ENCODE assay signal across 42 cellular contexts in genomic region chr20:2527762-2528161, GRCh38. TPM values are rescaled to one million over a fixed set of nuclear protein-coding genes. Genes with fewer than 3 reads are reported as not detected.
"Had no signal": no experiment of that assay in that cellular context is flagged by ENCODE, and none has a peak within 500 bp of the region (broad histone marks: within the 10 kb centered on the region; RNA-seq: fewer than 3 reads in every experiment).

No MANE protein-coding gene starts in this region.

- H3K27ac Mint-ChIP-seq: activated naive CD4-positive, alpha-beta T cell treated with anti-CD3 and anti-CD28 coated beads for 36 hours; activated naive CD4-positive, alpha-beta T cell treated with anti-CD3 and anti-CD28 coated beads, Interleukin-2, amount 10 ng/mL, durations not matched to agents 7 days and 5 days; activated naive CD4-positive, alpha-beta T cell treated with anti-CD3 and anti-CD28 coated beads, Interleukin-2, amount 50 U/mL, for 24 hours; activated naive CD4-positive, alpha-beta T cell treated with anti-CD3 and anti-CD28 coated beads, Interleukin-2, amount 50 U/mL, for 72 hours; activated naive CD8-positive, alpha-beta T cell; activated naive CD8-positive, alpha-beta T cell treated with anti-CD3 and anti-CD28 coated beads for 36 hours; activated naive CD8-positive, alpha-beta T cell treated with anti-CD3 and anti-CD28 coated beads, Interleukin-2, amount 10 ng/mL, durations not matched to agents 7 days and 5 days; activated naive CD8-positive, alpha-beta T cell treated with anti-CD3 and anti-CD28 coated beads, Interleukin-2, amount 50 U/mL, for 24 hours; activated T-cell treated with anti-CD3 and anti-CD28 coated beads, Interleukin-2, amount 50 U/mL, for 24 hours; activated T-cell treated with anti-CD3 and anti-CD28 coated beads, Interleukin-2, amount 50 U/mL, for 72 hours; activated T-helper 1 cell treated with anti-CD3 and anti-CD28 coated beads, Interleukin-12 subunit alpha, Interleukin-12 subunit beta, Interleukin-2, Interleukin-4 antibody, amounts not matched to agents 30 ng/mL and 10 ng/mL and 1 ng/mL, durations not matched to agents 14 hours and 24 hours and 36 hours; activated T-helper 17 cell treated with anti-CD3 and anti-CD28 coated beads, Interleukin-2, amount 50 U/mL, for 72 hours; activated T-helper 2 cell treated with anti-CD3 and anti-CD28 coated beads, Interferon-gamma antibody, Interleukin-2, Interleukin-4, amounts not matched to agents 10 μg/mL and 5 μg/mL and 100 μg/mL, durations not matched to agents 14 hours and 24 hours and 36 hours; brain had no signal

- H3K27me3 ChIP-seq: adrenal gland, ascending aorta, body of pancreas, brain microvascular endothelial cell, breast epithelium had no signal

- H3K4me1 ChIP-seq: breast epithelium had no signal

- H3K27me3 Mint-ChIP-seq: activated naive CD4-positive, alpha-beta T cell treated with anti-CD3 and anti-CD28 coated beads, Interleukin-2, amount 50 U/mL, for 24 hours; activated naive CD8-positive, alpha-beta T cell; activated T-cell treated with anti-CD3 and anti-CD28 coated beads, Interleukin-2, amount 50 U/mL, for 24 hours; activated T-helper 17 cell treated with anti-CD3 and anti-CD28 coated beads, Interleukin-2, amount 50 U/mL, for 72 hours; central memory CD8-positive, alpha-beta T cell had no signal

- ATAC-seq: activated naive CD4-positive, alpha-beta T cell treated with anti-CD3 and anti-CD28 coated beads, Interleukin-2, amount 50 U/mL, for 72 hours; activated naive CD8-positive, alpha-beta T cell treated with anti-CD3 and anti-CD28 coated beads, Interleukin-2, amount 50 U/mL, for 24 hours; activated T-cell treated with anti-CD3 and anti-CD28 coated beads, Interleukin-2, amount 50 U/mL, for 4 hours; activated T-cell treated with anti-CD3 and anti-CD28 coated beads, Interleukin-2, amount 50 U/mL, for 72 hours; activated T-helper 17 cell treated with anti-CD3 and anti-CD28 coated beads, Interleukin-2, amount 50 U/mL, for 72 hours; body of pancreas had no signal

- H3K4me3 ChIP-seq: adrenal gland, ascending aorta, body of pancreas, breast epithelium, cardiac muscle cell had no signal

- H3K36me3 ChIP-seq: adrenal gland, ascending aorta, brain microvascular endothelial cell, breast epithelium, cardiac muscle cell had no signal

- H3K4me1 Mint-ChIP-seq: activated T-helper 17 cell treated with anti-CD3 and anti-CD28 coated beads, Interleukin-2, amount 50 U/mL, for 72 hours had no signal

- DNase-seq: activated effector memory CD4-positive, alpha-beta T cell treated with anti-CD3 and anti-CD28 coated beads, Interleukin-2, amount 50 U/mL, for 16 hours; activated effector memory CD4-positive, alpha-beta T cell treated with Interleukin-2 at 50 U/mL for 16 hours; activated gamma-delta T cell; activated gamma-delta T cell treated with Interleukin-2 at 50 U/mL for 16 hours; activated naive CD4-positive, alpha-beta T cell; activated naive CD4-positive, alpha-beta T cell treated with anti-CD3 and anti-CD28 coated beads for 36 hours; activated naive CD4-positive, alpha-beta T cell treated with anti-CD3 and anti-CD28 coated beads, Interleukin-2, amount 10 ng/mL, durations not matched to agents 7 days and 5 days; activated naive CD4-positive, alpha-beta T cell treated with anti-CD3 and anti-CD28 coated beads, Interleukin-2, amount 50 U/mL, for 16 hours; activated naive CD4-positive, alpha-beta T cell treated with Interleukin-2 at 50 U/mL for 16 hours; activated naive CD8-positive, alpha-beta T cell treated with anti-CD3 and anti-CD28 coated beads for 36 hours; activated naive CD8-positive, alpha-beta T cell treated with anti-CD3 and anti-CD28 coated beads, Interleukin-2, amount 10 ng/mL, durations not matched to agents 7 days and 5 days; activated naive CD8-positive, alpha-beta T cell treated with anti-CD3 and anti-CD28 coated beads, Interleukin-2, amount 50 U/mL, for 24 hours; activated T-cell treated with anti-CD3 and anti-CD28 coated beads, Interleukin-2, amount 50 U/mL, for 1 hour; activated T-cell treated with anti-CD3 and anti-CD28 coated beads, Interleukin-2, amount 50 U/mL, for 24 hours; activated T-cell treated with anti-CD3 and anti-CD28 coated beads, Interleukin-2, amount 50 U/mL, for 4 hours; activated T-cell treated with anti-CD3 and anti-CD28 coated beads, Interleukin-2, amount 50 U/mL, for 48 hours; activated T-cell treated with anti-CD3 and anti-CD28 coated beads, Interleukin-2, amount 50 U/mL, for 72 hours; adrenal gland; amniotic stem cell; amygdala; anterior cingulate cortex; aorta; body of pancreas; brain microvascular endothelial cell; caudate nucleus; central memory CD4-positive, alpha-beta T cell; cerebellar nuclear complex had no signal

- H3K9me3 Mint-ChIP-seq: activated naive CD4-positive, alpha-beta T cell treated with anti-CD3 and anti-CD28 coated beads for 36 hours; activated naive CD4-positive, alpha-beta T cell treated with anti-CD3 and anti-CD28 coated beads, Interleukin-2, amount 10 ng/mL, durations not matched to agents 7 days and 5 days; activated naive CD4-positive, alpha-beta T cell treated with anti-CD3 and anti-CD28 coated beads, Interleukin-2, amount 50 U/mL, for 24 hours; activated naive CD4-positive, alpha-beta T cell treated with anti-CD3 and anti-CD28 coated beads, Interleukin-2, amount 50 U/mL, for 72 hours; activated naive CD8-positive, alpha-beta T cell treated with anti-CD3 and anti-CD28 coated beads for 36 hours; activated naive CD8-positive, alpha-beta T cell treated with anti-CD3 and anti-CD28 coated beads, Interleukin-2, amount 10 ng/mL, durations not matched to agents 7 days and 5 days; activated naive CD8-positive, alpha-beta T cell treated with anti-CD3 and anti-CD28 coated beads, Interleukin-2, amount 50 U/mL, for 24 hours; activated T-cell treated with anti-CD3 and anti-CD28 coated beads, Interleukin-2, amount 50 U/mL, for 24 hours; activated T-cell treated with anti-CD3 and anti-CD28 coated beads, Interleukin-2, amount 50 U/mL, for 4 hours; activated T-cell treated with anti-CD3 and anti-CD28 coated beads, Interleukin-2, amount 50 U/mL, for 72 hours; activated T-helper 1 cell treated with anti-CD3 and anti-CD28 coated beads, Interleukin-12 subunit alpha, Interleukin-12 subunit beta, Interleukin-2, Interleukin-4 antibody, amounts not matched to agents 30 ng/mL and 10 ng/mL and 1 ng/mL, durations not matched to agents 14 hours and 24 hours and 36 hours; activated T-helper 17 cell treated with anti-CD3 and anti-CD28 coated beads, Interleukin-2, amount 50 U/mL, for 72 hours; activated T-helper 2 cell treated with anti-CD3 and anti-CD28 coated beads, Interferon-gamma antibody, Interleukin-2, Interleukin-4, amounts not matched to agents 10 μg/mL and 5 μg/mL and 100 μg/mL, durations not matched to agents 14 hours and 24 hours and 36 hours; central memory CD8-positive, alpha-beta T cell had no signal

- H3K9me3 ChIP-seq: adrenal gland, ascending aorta, body of pancreas, breast epithelium had no signal

- H3K36me3 Mint-ChIP-seq: activated naive CD4-positive, alpha-beta T cell treated with anti-CD3 and anti-CD28 coated beads, Interleukin-2, amount 10 ng/mL, durations not matched to agents 7 days and 5 days; activated naive CD4-positive, alpha-beta T cell treated with anti-CD3 and anti-CD28 coated beads, Interleukin-2, amount 50 U/mL, for 24 hours; activated naive CD4-positive, alpha-beta T cell treated with anti-CD3 and anti-CD28 coated beads, Interleukin-2, amount 50 U/mL, for 72 hours; activated naive CD8-positive, alpha-beta T cell; activated naive CD8-positive, alpha-beta T cell treated with anti-CD3 and anti-CD28 coated beads for 36 hours; activated naive CD8-positive, alpha-beta T cell treated with anti-CD3 and anti-CD28 coated beads, Interleukin-2, amount 10 ng/mL, durations not matched to agents 7 days and 5 days; brain had no signal

- H3K27ac ChIP-seq: adrenal gland, ascending aorta, body of pancreas, brain microvascular endothelial cell, breast epithelium, cardiac muscle cell had no signal

- H3K4me3 Mint-ChIP-seq: activated naive CD4-positive, alpha-beta T cell treated with anti-CD3 and anti-CD28 coated beads for 36 hours; activated naive CD4-positive, alpha-beta T cell treated with anti-CD3 and anti-CD28 coated beads, Interleukin-2, amount 10 ng/mL, durations not matched to agents 7 days and 5 days; activated naive CD4-positive, alpha-beta T cell treated with anti-CD3 and anti-CD28 coated beads, Interleukin-2, amount 50 U/mL, for 24 hours; activated naive CD8-positive, alpha-beta T cell; activated naive CD8-positive, alpha-beta T cell treated with anti-CD3 and anti-CD28 coated beads for 36 hours; activated naive CD8-positive, alpha-beta T cell treated with anti-CD3 and anti-CD28 coated beads, Interleukin-2, amount 10 ng/mL, durations not matched to agents 7 days and 5 days; activated naive CD8-positive, alpha-beta T cell treated with anti-CD3 and anti-CD28 coated beads, Interleukin-2, amount 50 U/mL, for 24 hours; activated T-cell treated with anti-CD3 and anti-CD28 coated beads, Interleukin-2, amount 50 U/mL, for 24 hours; activated T-cell treated with anti-CD3 and anti-CD28 coated beads, Interleukin-2, amount 50 U/mL, for 4 hours; activated T-cell treated with anti-CD3 and anti-CD28 coated beads, Interleukin-2, amount 50 U/mL, for 72 hours; activated T-helper 1 cell treated with anti-CD3 and anti-CD28 coated beads, Interleukin-12 subunit alpha, Interleukin-12 subunit beta, Interleukin-2, Interleukin-4 antibody, amounts not matched to agents 30 ng/mL and 10 ng/mL and 1 ng/mL, durations not matched to agents 14 hours and 24 hours and 36 hours; activated T-helper 17 cell treated with anti-CD3 and anti-CD28 coated beads, Interleukin-2, amount 50 U/mL, for 72 hours; central memory CD8-positive, alpha-beta T cell had no signal

RNA-seq across cellular contexts. Expression of gene TMC2, which starts 8.6 kb away (rescaled TPM):
- total RNA-seq: activated naive CD4-positive, alpha-beta T cell treated with anti-CD3 and anti-CD28 coated beads for 36 hours; activated naive CD4-positive, alpha-beta T cell treated with anti-CD3 and anti-CD28 coated beads, Interleukin-2, amount 50 U/mL, for 72 hours; activated naive CD8-positive, alpha-beta T cell treated with anti-CD3 and anti-CD28 coated beads for 36 hours; activated naive CD8-positive, alpha-beta T cell treated with anti-CD3 and anti-CD28 coated beads, Interleukin-2, amount 10 ng/mL, durations not matched to agents 7 days and 5 days; activated T-cell treated with anti-CD3 and anti-CD28 coated beads, Interleukin-2, amount 50 U/mL, for 4 hours; activated T-cell treated with anti-CD3 and anti-CD28 coated beads, Interleukin-2, amount 50 U/mL, for 72 hours; activated T-helper 1 cell treated with anti-CD3 and anti-CD28 coated beads, Interleukin-12 subunit alpha, Interleukin-12 subunit beta, Interleukin-2, Interleukin-4 antibody, amounts not matched to agents 30 ng/mL and 10 ng/mL and 1 ng/mL, durations not matched to agents 14 hours and 24 hours and 36 hours; activated T-helper 17 cell treated with anti-CD3 and anti-CD28 coated beads, Interleukin-2, amount 50 U/mL, for 72 hours; activated T-helper 2 cell treated with anti-CD3 and anti-CD28 coated beads, Interferon-gamma antibody, Interleukin-2, Interleukin-4, amounts not matched to agents 10 μg/mL and 5 μg/mL and 100 μg/mL, durations not matched to agents 14 hours and 24 hours and 36 hours; ascending aorta; astrocyte; bronchial epithelial cell; cardiac muscle cell; cardiac septum; chondrocyte had no signal
- polyA plus RNA-seq: cardiac muscle cell had no signal
